In genomic region chrX:46376246-46376885, GRCh38 we compare ENCODE assay signal across 7 cellular contexts.
DNase-seq lines count a peak whose midpoint lies in the region; ATAC-seq and TF ChIP-seq lines count a peak whose summit lies in the region.

No MANE protein-coding gene starts in this region.

- H3K27ac ChIP-seq in esophagus squamous epithelium, result peak overlapping the region in 3 of 4 donors; percentile 17 to 41 (median 38)

- H3K27me3 Mint-ChIP-seq in activated CD4-positive, alpha-beta T cell treated with anti-CD3 and anti-CD28 coated beads, Interleukin-2, amount 10 ng/mL, durations not matched to agents 24 days and 14 days, result peaks cover 7% of the 10 kb centered on the region
- no peaks in the 10 kb centered on the region for H3K27me3 Mint-ChIP-seq in progenitor cell of endocrine pancreas

- H3K4me1 Mint-ChIP-seq in activated CD4-positive, alpha-beta T cell treated with anti-CD3 and anti-CD28 coated beads, Interleukin-2, amount 10 ng/mL, durations not matched to agents 24 days and 14 days, result peaks cover 3% of the 10 kb centered on the region
- H3K4me1 Mint-ChIP-seq in progenitor cell of endocrine pancreas (ENCODE audit: low read depth), result peaks cover 2% of the 10 kb centered on the region

- DNase-seq in GM06990 (ENCODE audit: extremely low read depth, insufficient read length), result no peak
- peak; percentile 73 for DNase-seq in activated CD4-positive, alpha-beta T cell treated with anti-CD3 and anti-CD28 coated beads, Interleukin-2, amount 10 ng/mL, durations not matched to agents 24 days and 14 days
- no peak for DNase-seq in esophagus squamous epithelium (lab: John Stamatoyannopoulos, UW)
- DNase-seq in progenitor cell of endocrine pancreas (ENCODE audit: low spot score, unreplicated experiment), result no peak
- no peak for DNase-seq in T1000 (lab: John Stamatoyannopoulos, UW)

- H3K4me2 ChIP-seq in Loucy (ENCODE audit: low read depth, low read length, poor library complexity, severe bottlenecking), result no peak overlapping the region

- H3K9ac ChIP-seq in Loucy (ENCODE audit: low read depth, low read length, poor library complexity, severe bottlenecking), result no peak overlapping the region

- H4K20me1 ChIP-seq in Loucy (ENCODE audit: insufficient read depth, low read length, poor library complexity, severe bottlenecking), result no peaks in the 10 kb centered on the region

- H3K27me3 ChIP-seq in GM06990 (replicated peaks; ENCODE audit: control insufficient read depth, insufficient read depth, low read length) (no peaks in the 10 kb centered on the region), Loucy (ENCODE audit: insufficient read depth, low read length, poor library complexity, severe bottlenecking) (no peaks in the 10 kb centered on the region), esophagus squamous epithelium (no peaks in the 10 kb centered on the region)

- H3K9me3 Mint-ChIP-seq in activated CD4-positive, alpha-beta T cell treated with anti-CD3 and anti-CD28 coated beads, Interleukin-2, amount 10 ng/mL, durations not matched to agents 24 days and 14 days, result no peaks in the 10 kb centered on the region
- peaks cover 17% of the 10 kb centered on the region for H3K9me3 Mint-ChIP-seq in progenitor cell of endocrine pancreas (ENCODE audit: low read depth)

- no peaks in the 10 kb centered on the region for H3K36me3 Mint-ChIP-seq in activated CD4-positive, alpha-beta T cell treated with anti-CD3 and anti-CD28 coated beads, Interleukin-2, amount 10 ng/mL, durations not matched to agents 24 days and 14 days (ENCODE audit: low read depth)
- no peaks in the 10 kb centered on the region for H3K36me3 Mint-ChIP-seq in progenitor cell of endocrine pancreas (ENCODE audit: insufficient read depth)

- no peak overlapping the region for H3K27ac Mint-ChIP-seq in activated CD4-positive, alpha-beta T cell treated with anti-CD3 and anti-CD28 coated beads, Interleukin-2, amount 10 ng/mL, durations not matched to agents 24 days and 14 days
- no peak overlapping the region for H3K27ac Mint-ChIP-seq in progenitor cell of endocrine pancreas

- H3K9me2 ChIP-seq in Loucy (replicated peaks; ENCODE audit: low read depth, low read length), result no peaks in the 10 kb centered on the region

- H3K9me3 ChIP-seq in Loucy (ENCODE audit: insufficient read depth, low read depth, low read length) (no peaks in the 10 kb centered on the region), esophagus squamous epithelium (no peaks in the 10 kb centered on the region)

- 20 to 37% methylated on average over 1 to 4 of the region's 4 CpGs for WGBS in esophagus squamous epithelium, 2 donors

- H3K4me3 Mint-ChIP-seq in activated CD4-positive, alpha-beta T cell treated with anti-CD3 and anti-CD28 coated beads, Interleukin-2, amount 10 ng/mL, durations not matched to agents 24 days and 14 days, result no peak overlapping the region
- no peak overlapping the region for H3K4me3 Mint-ChIP-seq in progenitor cell of endocrine pancreas (ENCODE audit: low read depth)

- ATAC-seq in HG02852 (IDR thresholded peaks at IDR 0.05; ENCODE audit: unreplicated experiment), result no peak

- H3K79me2 ChIP-seq in Loucy (ENCODE audit: insufficient read depth, low read length), result no peaks in the 10 kb centered on the region

- intact Hi-C loops in activated CD4-positive, alpha-beta T cell treated with anti-CD3 and anti-CD28 coated beads, Interleukin-2, amount 10 ng/mL, durations not matched to agents 24 days and 14 days (cut with micrococcal nuclease), result loop anchor here (2.0 to 10.0 kb wide), 2 partner anchors 524 to 862 kb away; no protein-coding TSS in a partner anchor
- intact Hi-C loops in esophagus squamous epithelium (cut with DNase I), result no loop called here

- no peak overlapping the region for H3K4me3 ChIP-seq in GM06990 (replicated peaks; ENCODE audit: low read depth, low read length)
- H3K4me3 ChIP-seq in Loucy (ENCODE audit: low read length, poor library complexity, severe bottlenecking), result no peak overlapping the region
- no peak overlapping the region for H3K4me3 ChIP-seq in esophagus squamous epithelium

- no peak for TF ChIP-seq POLR2A in esophagus squamous epithelium (IDR thresholded peaks at IDR 0.05)

- H3K4me1 ChIP-seq in Loucy (ENCODE audit: insufficient read depth, low read length, poor library complexity, severe bottlenecking) (no peaks in the 10 kb centered on the region), esophagus squamous epithelium (no peaks in the 10 kb centered on the region)

- peak; percentile 27 for TF ChIP-seq CTCF in GM06990 (IDR thresholded peaks at IDR 0.05; ENCODE audit: insufficient read depth, low read length, poor library complexity, severe bottlenecking)
- peak; percentile 60 for TF ChIP-seq CTCF in Loucy (conservative IDR thresholded peaks at IDR 0.05; ENCODE audit: low read length)
- peak in 4 of 6 experiments; percentile 32 to 60 (median 41) for TF ChIP-seq CTCF in esophagus squamous epithelium (IDR thresholded peaks at IDR 0.05)
- TF ChIP-seq CTCF in progenitor cell of endocrine pancreas (IDR thresholded peaks at IDR 0.05; ENCODE audit: unreplicated experiment), result peak; percentile 52

- no peaks in the 10 kb centered on the region for H3F3A ChIP-seq in Loucy (ENCODE audit: low read depth)

- H3K36me3 ChIP-seq in GM06990 (ENCODE audit: control insufficient read depth, insufficient read depth, low read length), result no peaks in the 10 kb centered on the region
- H3K36me3 ChIP-seq in Loucy (ENCODE audit: insufficient read depth, low read length), result no peaks in the 10 kb centered on the region
- H3K36me3 ChIP-seq in esophagus squamous epithelium, result no peaks in the 10 kb centered on the region

- no peak overlapping the region for H2AFZ ChIP-seq in Loucy (ENCODE audit: low read length)
